In genomic region chr13:113552786-113553540, GRCh38 we compare ENCODE assay signal across 1 cellular context.
TF ChIP-seq lines count a peak whose summit lies in the region.

No MANE protein-coding gene starts in this region.

TF ChIP-seq in GM23338, 12 proteins besides CTCF, POLR2A, EP300 and RAD21 (continued from another document):
- TF ChIP-seq ZNF462 (CRISPR knock-in tag; IDR thresholded peaks at IDR 0.05) (no peak), EZH2phosphoT487 (IDR thresholded peaks at IDR 0.05; ENCODE audit: unreplicated experiment) (no peak), NANOG (IDR thresholded peaks at IDR 0.05; ENCODE audit: borderline replicate concordance) (no peak), ETS1 (IDR thresholded peaks at IDR 0.05) (no peak), CREB1 (CRISPR knock-in tag; IDR thresholded peaks at IDR 0.05; ENCODE audit: low read depth) (no peak), POLR2AphosphoS5 (IDR thresholded peaks at IDR 0.05; ENCODE audit: low read depth) (no peak), EZH2 (IDR thresholded peaks at IDR 0.05; ENCODE audit: low read depth, unreplicated experiment) (no peak), STAT1 (IDR thresholded peaks at IDR 0.05; ENCODE audit: unreplicated experiment) (no peak), JUNB (IDR thresholded peaks at IDR 0.05; ENCODE audit: unreplicated experiment) (no peak), REST (IDR thresholded peaks at IDR 0.05; ENCODE audit: unreplicated experiment) (no peak), ZNF114 (CRISPR knock-in tag; IDR thresholded peaks at IDR 0.05) (no peak)
